ENCODE assay signal across 11 cellular contexts in genomic region chr6:117244571-117244970, GRCh38. TPM values are rescaled to one million over a fixed set of nuclear protein-coding genes. Genes with fewer than 3 reads are reported as not detected.
DNase-seq lines count a peak whose midpoint lies in the region; ATAC-seq and TF ChIP-seq lines count a peak whose summit lies in the region.
"Not testable (repeated sequence)": the region's sequence is repeated elsewhere in the genome, so short reads cannot be mapped to it uniquely, and the experiment has no call there.
"Had no signal": no experiment of that assay in that cellular context is flagged by ENCODE, and none has a peak within 500 bp of the region (broad histone marks: within the 10 kb centered on the region; RNA-seq: fewer than 3 reads in every experiment).

No MANE protein-coding gene starts in this region.

- not testable (repeated sequence) for H3K36me3 Mint-ChIP-seq in activated T-cell treated with anti-CD3 and anti-CD28 coated beads, Interleukin-2, amount 50 U/mL, for 24 hours (ENCODE audit: low read depth); neural crest cell (ENCODE audit: low read depth); stimulated activated memory B cell treated with anti-CD40 and anti-IgM and Interleukin-4, amounts not matched to agents 10 μg/mL and 1 μg/mL and 100 μg/mL, for 72 hours

- H3K27ac ChIP-seq in HUES6 (ENCODE audit: low read depth, low read length) = not testable (repeated sequence)

- H3K4me3 Mint-ChIP-seq in activated T-cell treated with anti-CD3 and anti-CD28 coated beads, Interleukin-2, amount 50 U/mL, for 24 hours = peak overlapping the region; percentile 69
- peak overlapping the region; percentile 92 for H3K4me3 Mint-ChIP-seq in neural crest cell
- peak overlapping the region; percentile 63 for H3K4me3 Mint-ChIP-seq in stimulated activated memory B cell treated with anti-CD40 and anti-IgM and Interleukin-4, amounts not matched to agents 10 μg/mL and 1 μg/mL and 100 μg/mL, for 72 hours

- not testable (repeated sequence) for TF ChIP-seq CTCF in fibroblast of villous mesenchyme (IDR thresholded peaks at IDR 0.05; ENCODE audit: insufficient read depth, low read depth, low read length); neural crest cell (conservative IDR thresholded peaks at IDR 0.05)

- H3K4me3 ChIP-seq in HUES6 (ENCODE audit: low read depth, low read length) = peak overlapping the region; percentile 81
- peak overlapping the region; percentile 3 for H3K4me3 ChIP-seq in fibroblast of villous mesenchyme (ENCODE audit: low read depth, low read length)
- H3K4me3 ChIP-seq in iPS-18c (ENCODE audit: insufficient read depth, low read depth, low read length) = peak overlapping the region; percentile 38; the same call in 1 of the 2 replicates

- H3K27me3 Mint-ChIP-seq in activated T-cell treated with anti-CD3 and anti-CD28 coated beads, Interleukin-2, amount 50 U/mL, for 24 hours; neural crest cell (ENCODE audit: low read depth); stimulated activated memory B cell treated with anti-CD40 and anti-IgM and Interleukin-4, amounts not matched to agents 10 μg/mL and 1 μg/mL and 100 μg/mL, for 72 hours: not testable (repeated sequence)

- DNase-seq in NCI-H748 (lab: John Stamatoyannopoulos, UW; ENCODE audit: unreplicated experiment) = peak; percentile 13
- not testable (repeated sequence) for DNase-seq in activated T-cell treated with anti-CD3 and anti-CD28 coated beads, Interleukin-2, amount 50 U/mL, for 24 hours; fibroblast of villous mesenchyme (ENCODE audit: low read depth); neural crest cell (ENCODE audit: low read depth, low spot score)

- not testable (repeated sequence) for H3K9me3 ChIP-seq in ES-I3 (ENCODE audit: control insufficient read depth, insufficient read depth, low read length); HUES6 (ENCODE audit: control insufficient read depth, insufficient read depth, low read depth, low read length); iPS-18c (ENCODE audit: control insufficient read depth, insufficient read depth, low read length)

- H3K27me3 ChIP-seq in HUES6 (ENCODE audit: control insufficient read depth, insufficient read depth, low read length) = not testable (repeated sequence)

- not testable (repeated sequence) for H3K9me3 Mint-ChIP-seq in activated T-cell treated with anti-CD3 and anti-CD28 coated beads, Interleukin-2, amount 50 U/mL, for 24 hours; neural crest cell; stimulated activated memory B cell treated with anti-CD40 and anti-IgM and Interleukin-4, amounts not matched to agents 10 μg/mL and 1 μg/mL and 100 μg/mL, for 72 hours

- not testable (repeated sequence) for H3K36me3 ChIP-seq in ES-I3 (ENCODE audit: insufficient read depth, low read length); HUES6 (ENCODE audit: control insufficient read depth, insufficient read depth, low read length)

- not testable (repeated sequence) for H3K4me1 ChIP-seq in ES-I3 (ENCODE audit: insufficient read depth, low read length); HUES6 (ENCODE audit: control insufficient read depth, insufficient read depth, low read length)

- H3K27ac Mint-ChIP-seq in activated T-cell treated with anti-CD3 and anti-CD28 coated beads, Interleukin-2, amount 50 U/mL, for 24 hours = not testable (repeated sequence)
- peak overlapping the region; percentile 96 for H3K27ac Mint-ChIP-seq in neural crest cell (ENCODE audit: unreplicated experiment)
- peak overlapping the region; percentile 46 for H3K27ac Mint-ChIP-seq in stimulated activated memory B cell treated with anti-CD40 and anti-IgM and Interleukin-4, amounts not matched to agents 10 μg/mL and 1 μg/mL and 100 μg/mL, for 72 hours

- ATAC-seq in stimulated activated memory B cell treated with anti-CD40 and anti-IgM and Interleukin-4, amounts not matched to agents 10 μg/mL and 1 μg/mL and 100 μg/mL, for 72 hours = not testable (repeated sequence)

- not testable (repeated sequence) for H3K4me1 Mint-ChIP-seq in activated T-cell treated with anti-CD3 and anti-CD28 coated beads, Interleukin-2, amount 50 U/mL, for 24 hours (ENCODE audit: low read depth); neural crest cell; stimulated activated memory B cell treated with anti-CD40 and anti-IgM and Interleukin-4, amounts not matched to agents 10 μg/mL and 1 μg/mL and 100 μg/mL, for 72 hours

- H3K9ac ChIP-seq in ES-I3 (ENCODE audit: low read depth, low read length) (peak overlapping the region; percentile 65), HUES6 (ENCODE audit: low read length) (peak overlapping the region; percentile 83)

RNA-seq across cellular contexts. Expression of gene VGLL2, which starts 20.8 kb away (rescaled TPM):
- total RNA-seq in fibroblast of villous mesenchyme (not detected in 2 replicates), neural crest cell (0.16 and 0.25 TPM in 2 replicates)
- total RNA-seq: CD4-positive, alpha-beta T cell; HT-29; NCI-H460 had no signal

Comparison
In these comparisons a context has a peak if more than half of its experiments do, and no peak if none do; other contexts are left out.
1. H3K4me3 ChIP-seq: peak in every context shown above with its lines; median percentile 81 in HUES6; 38 in iPS-18c; 3 in fibroblast of villous mesenchyme.